In the genomic region with DNA sequence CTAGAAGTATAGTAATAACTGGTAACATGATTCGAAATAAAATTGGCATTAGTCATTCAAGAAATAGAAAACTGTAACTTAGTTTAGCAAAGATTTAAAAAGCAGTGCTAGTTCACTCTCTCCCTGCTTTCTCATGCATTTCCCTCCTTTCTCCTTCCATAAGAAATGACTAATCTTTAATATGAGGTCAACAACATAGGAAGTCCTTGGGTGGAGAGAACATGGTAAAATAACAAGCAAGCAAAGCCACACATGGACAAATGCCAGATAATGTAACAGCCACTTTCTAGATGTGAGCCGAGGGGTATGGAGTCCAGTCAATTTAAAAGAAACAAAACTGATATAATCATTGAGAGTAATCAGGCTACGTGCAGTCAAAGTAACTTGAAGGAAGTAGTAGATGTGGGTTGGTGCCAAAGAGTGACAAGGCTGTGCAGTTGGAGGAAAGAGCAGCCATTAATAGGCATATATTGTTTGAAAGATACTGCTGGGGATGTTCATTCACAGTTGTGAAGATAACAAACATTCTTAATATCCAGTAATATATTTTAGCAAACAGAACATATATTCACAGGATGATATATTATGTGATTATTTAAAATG, we compare ENCODE assay signal across 18 cellular contexts.
DNase-seq lines count a peak whose midpoint lies in the region; ATAC-seq and TF ChIP-seq lines count a peak whose summit lies in the region.
"Had no signal": no experiment of that assay in that cellular context is flagged by ENCODE, and none has a peak within 500 bp of the region (broad histone marks: within the 10 kb centered on the region; RNA-seq: fewer than 3 reads in every experiment).

No MANE protein-coding gene starts in this region.

- in situ Hi-C loops in astrocyte of the spinal cord (cut with HindIII; ENCODE audit: low sequenced_read_pairs) = no loop called here

- DNase-seq in HS-5 (ENCODE audit: low read depth) = peak; percentile 56
- DNase-seq in astrocyte of the spinal cord (ENCODE audit: low read depth, low spot score) = peak; percentile 83
- DNase-seq in fibroblast of villous mesenchyme (ENCODE audit: low read depth) = peak; percentile 22
- DNase-seq in C1 segment of cervical spinal cord (lab: John Stamatoyannopoulos, UW) = no peak
- no peak for DNase-seq in DMS153 (lab: John Stamatoyannopoulos, UW)
- no peak for DNase-seq in DMS 273 (lab: John Stamatoyannopoulos, UW; ENCODE audit: unreplicated experiment)
- DNase-seq: activated CD8-positive, alpha-beta T cell treated with anti-CD3 and anti-CD28 coated beads, Interleukin-2, amount 10 ng/mL, durations not matched to agents 7 days and 5 days; body of pancreas; endodermal cell; left ventricle myocardium inferior; naive thymus-derived CD4-positive, alpha-beta T cell; NCI-H1417; NCI-H446; SK-N-SH; stimulated activated CD4-positive, alpha-beta T cell treated with anti-CD3 and anti-CD28 coated beads, Interleukin-1b, Interleukin-23, amount 100 ng/mL, for 48 hours had no signal

- TF ChIP-seq CTCF in astrocyte of the spinal cord (IDR thresholded peaks at IDR 0.05; ENCODE audit: low read depth, low read length) (no peak), fibroblast of villous mesenchyme (IDR thresholded peaks at IDR 0.05; ENCODE audit: insufficient read depth, low read depth, low read length) (no peak)

- H3K4me3 ChIP-seq in astrocyte of the spinal cord (ENCODE audit: low read depth, low read length) = no peak overlapping the region
- H3K4me3 ChIP-seq in fibroblast of villous mesenchyme (ENCODE audit: low read depth, low read length) = no peak overlapping the region
- H3K4me3 ChIP-seq: body of pancreas, hepatocyte, left ventricle myocardium inferior, tibial nerve had no signal

- no peak for ATAC-seq in GM18907 (IDR thresholded peaks at IDR 0.05; ENCODE audit: unreplicated experiment)
- ATAC-seq: activated CD8-positive, alpha-beta T cell treated with anti-CD3 and anti-CD28 coated beads, Interleukin-2, amount 10 ng/mL, durations not matched to agents 7 days and 5 days; body of pancreas; naive thymus-derived CD4-positive, alpha-beta T cell had no signal

Comparison
In these comparisons a context has a peak if more than half of its experiments do, and no peak if none do; other contexts are left out.
1. DNase-seq: peak in HS-5 (single experiment), astrocyte of the spinal cord (single experiment) and fibroblast of villous mesenchyme (single experiment); none in C1 segment of cervical spinal cord (0 of 14), DMS153 (single experiment) and DMS 273 (single experiment).